ENCODE assay signal across 1 cellular context in genomic region chr2:46298272-46298521, GRCh38.
TF ChIP-seq lines count a peak whose summit lies in the region.

No MANE protein-coding gene starts in this region.

TF ChIP-seq in liver, 16 proteins besides CTCF, POLR2A, EP300 and RAD21 (continued from another document):
- no peak for TF ChIP-seq REST (IDR thresholded peaks at IDR 0.05)
- TF ChIP-seq HNF4A (conservative IDR thresholded peaks at IDR 0.05) = no peak
- no peak for TF ChIP-seq TAF1 (conservative IDR thresholded peaks at IDR 0.05)
- no peak for TF ChIP-seq RXRA (IDR thresholded peaks at IDR 0.05)
- TF ChIP-seq NR2F2 (IDR thresholded peaks at IDR 0.05) = no peak
- TF ChIP-seq FOXA2 (IDR thresholded peaks at IDR 0.05) = no peak
- TF ChIP-seq, protein P1, sequence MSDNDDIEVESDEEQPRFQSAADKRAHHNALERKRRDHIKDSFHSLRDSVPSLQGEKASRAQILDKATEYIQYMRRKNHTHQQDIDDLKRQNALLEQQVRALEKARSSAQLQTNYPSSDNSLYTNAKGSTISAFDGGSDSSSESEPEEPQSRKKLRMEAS (IDR thresholded peaks at IDR 0.05) = no peak
- no peak for TF ChIP-seq JUND (IDR thresholded peaks at IDR 0.05)
